Comparison of ENCODE assay signal across 17 cellular contexts in genomic region chr22:45872659-45873263, GRCh38.
DNase-seq lines count a peak whose midpoint lies in the region; ATAC-seq and TF ChIP-seq lines count a peak whose summit lies in the region.
"Had no signal": no experiment of that assay in that cellular context is flagged by ENCODE, and none has a peak within 500 bp of the region (broad histone marks: within the 10 kb centered on the region; RNA-seq: fewer than 3 reads in every experiment).

No MANE protein-coding gene starts in this region.

- H3K9ac ChIP-seq in SK-N-SH = no peak overlapping the region
- H3K9ac ChIP-seq: BLaER1 treated with 17β-estradiol and CSF1 and Interleukin-3, amounts not matched to agents 10 nM and 100 nM had no signal

- no peaks in the 10 kb centered on the region for H3K36me3 Mint-ChIP-seq in WTC11
- H3K36me3 Mint-ChIP-seq: CD8-positive, alpha-beta T cell had no signal

- DNase-seq in SK-N-SH = no peak
- DNase-seq in WTC11 (ENCODE audit: low spot score) = no peak
- DNase-seq in NCI-H748 (lab: John Stamatoyannopoulos, UW; ENCODE audit: unreplicated experiment) = no peak
- DNase-seq: AML-193; Caco-2; Calu3; CD4-positive, alpha-beta T cell; CD8-positive, alpha-beta T cell; DMS79 treated with DMSO at 0.1 percent for 48 hours; GF-D8 had no signal

- no peaks in the 10 kb centered on the region for H3K9me2 ChIP-seq in SK-N-SH

- H3K27me3 Mint-ChIP-seq in WTC11 (ENCODE audit: low read depth) = peaks cover 42% of the 10 kb centered on the region

- peaks cover 11% of the 10 kb centered on the region for H3K9me3 Mint-ChIP-seq in WTC11
- H3K9me3 Mint-ChIP-seq: CD4-positive, alpha-beta T cell had no signal

- H3K27ac Mint-ChIP-seq in WTC11 = no peak overlapping the region
- H3K27ac Mint-ChIP-seq: B cell; CD4-positive, alpha-beta T cell; CD8-positive, alpha-beta T cell had no signal

- no peak for TF ChIP-seq RAD21 in SK-N-SH (IDR thresholded peaks at IDR 0.05; ENCODE audit: low read length)

- CTCF ChIA-PET in SK-N-SH (lab: Yijun Ruan, JAX) = interaction anchor here (1.2 to 1.3 kb wide), 2 partner anchors 9 to 227 kb away, joined by 3 to 4 read pairs; no protein-coding TSS in a partner anchor
- CTCF ChIA-PET in WTC11 (lab: Charles Lee) = interaction anchor here (1.0 to 1.1 kb wide), 2 partner anchors 9 to 134 kb away, joined by 3 to 5 read pairs; no protein-coding TSS in a partner anchor

- TF ChIP-seq CTCF in SK-N-SH (IDR thresholded peaks at IDR 0.05) (no peak), WTC11 (IDR thresholded peaks at IDR 0.05) (no peak)

- H3F3A ChIP-seq in SK-N-SH (replicated peaks; ENCODE audit: insufficient read depth) = no peaks in the 10 kb centered on the region

- no peak overlapping the region for H3K4me3 Mint-ChIP-seq in WTC11
- H3K4me3 Mint-ChIP-seq: B cell; CD4-positive, alpha-beta T cell; CD8-positive, alpha-beta T cell had no signal

- no peaks in the 10 kb centered on the region for H3K79me2 ChIP-seq in SK-N-SH (ENCODE audit: insufficient read depth)

- peaks cover 11% of the 10 kb centered on the region for H3K9me3 ChIP-seq in SK-N-SH

- H3K4me2 ChIP-seq in SK-N-SH = no peak overlapping the region
- H3K4me2 ChIP-seq: A549; BLaER1 treated with 17β-estradiol and CSF1 and Interleukin-3, amounts not matched to agents 10 nM and 100 nM had no signal

- H3K27me3 ChIP-seq in SK-N-SH (ENCODE audit: insufficient read depth) = no peaks in the 10 kb centered on the region

- peaks cover 0 to 5% of the 10 kb centered on the region in 2 experiments for H3K36me3 ChIP-seq in SK-N-SH (replicated peaks in 1 of 2; ENCODE audit: control insufficient read depth in 1 of 2, insufficient read depth in 2 of 2, low read length in 1 of 2)

- no peak overlapping the region for H2AFZ ChIP-seq in SK-N-SH (ENCODE audit: low read depth)

- no peak for TF ChIP-seq EP300 in SK-N-SH (IDR thresholded peaks at IDR 0.05; ENCODE audit: borderline replicate concordance in 1 of 2, low read depth in 1 of 2, low read length in 1 of 2)

- no peak overlapping the region for H3K27ac ChIP-seq in SK-N-SH (ENCODE audit: low read depth in 2 of 2, low read length in 1 of 2)
- H3K27ac ChIP-seq: 22Rv1; A549; BLaER1 treated with 17β-estradiol and CSF1 and Interleukin-3, amounts not matched to agents 10 nM and 100 nM; C4-2B had no signal

- peaks cover 11% of the 10 kb centered on the region for H3K4me1 Mint-ChIP-seq in WTC11

- H3K4me3 ChIP-seq in SK-N-SH (ENCODE audit: low read depth in 2 of 2, low read length in 1 of 2) = no peak overlapping the region
- H3K4me3 ChIP-seq: A549 had no signal

- H3K4me1 ChIP-seq in SK-N-SH (ENCODE audit: control insufficient read depth in 1 of 2, insufficient read depth in 2 of 2, low read depth in 1 of 2, low read length in 1 of 2) = no peaks in the 10 kb centered on the region; a peak in 1 of 4 replicates
- H3K4me1 ChIP-seq: A549, Caco-2 had no signal

- ATAC-seq in SK-N-SH treated with all-trans-retinoic acid at 6 μM for 48 hours = no peak
- ATAC-seq in WTC11 = no peak
- ATAC-seq in GM19467 (IDR thresholded peaks at IDR 0.05; ENCODE audit: unreplicated experiment) = no peak
- ATAC-seq: A549; CD8-positive, alpha-beta T cell had no signal

- no peaks in the 10 kb centered on the region for H4K20me1 ChIP-seq in SK-N-SH (ENCODE audit: insufficient read depth)

- 89% methylated on average over 3 of the region's 3 CpGs for WGBS in SK-N-SH (ENCODE audit: low lambda C conversion rate)

- POLR2A ChIA-PET in SK-N-SH (lab: Yijun Ruan, JAX) = no interaction called here
- POLR2A ChIA-PET in WTC11 (lab: Charles Lee) = no interaction called here

TF ChIP-seq in SK-N-SH treated with all-trans-retinoic acid at 6 μM for 48 hours, 23 proteins besides CTCF, POLR2A, EP300 and RAD21:
- no peak for TF ChIP-seq OSR1 (CRISPR knock-in tag; IDR thresholded peaks at IDR 0.05)
- TF ChIP-seq POU6F1 (CRISPR knock-in tag; IDR thresholded peaks at IDR 0.05; ENCODE audit: borderline replicate concordance, low read depth) = no peak
- no peak for TF ChIP-seq CREB5 (CRISPR knock-in tag; IDR thresholded peaks at IDR 0.05; ENCODE audit: low read depth)
- peak; percentile 95 for TF ChIP-seq ZFP30 (CRISPR knock-in tag; IDR thresholded peaks at IDR 0.05)
TF ChIP-seq in SK-N-SH treated with all-trans-retinoic acid at 6 μM for 48 hours: peak in this region for 1.

TF ChIP-seq in SK-N-SH, 30 proteins besides CTCF, POLR2A, EP300 and RAD21 (continues in another document):
- TF ChIP-seq USF1 (IDR thresholded peaks at IDR 0.05; ENCODE audit: borderline replicate concordance, low read depth) (no peak), EZH2phosphoT487 (IDR thresholded peaks at IDR 0.05; ENCODE audit: borderline replicate concordance, low read depth) (no peak), YY1 (IDR thresholded peaks at IDR 0.05; ENCODE audit: low read depth) (no peak), IRF3 (IDR thresholded peaks at IDR 0.05; ENCODE audit: low read depth, low read length) (no peak)

TF ChIP-seq in WTC11, 78 proteins besides CTCF, POLR2A, EP300 and RAD21:
- no peak for TF ChIP-seq ZNF425 (CRISPR knock-in tag; conservative IDR thresholded peaks at IDR 0.05)
- peak; percentile 76; the same call in 1 of the 2 replicates for TF ChIP-seq ZNF317 (CRISPR knock-in tag; IDR thresholded peaks at IDR 0.05; ENCODE audit: borderline replicate concordance, low read depth)
TF ChIP-seq in WTC11: peak in this region for 1.
